Comparison of ENCODE assay signal across 9 cellular contexts in the genomic region with DNA sequence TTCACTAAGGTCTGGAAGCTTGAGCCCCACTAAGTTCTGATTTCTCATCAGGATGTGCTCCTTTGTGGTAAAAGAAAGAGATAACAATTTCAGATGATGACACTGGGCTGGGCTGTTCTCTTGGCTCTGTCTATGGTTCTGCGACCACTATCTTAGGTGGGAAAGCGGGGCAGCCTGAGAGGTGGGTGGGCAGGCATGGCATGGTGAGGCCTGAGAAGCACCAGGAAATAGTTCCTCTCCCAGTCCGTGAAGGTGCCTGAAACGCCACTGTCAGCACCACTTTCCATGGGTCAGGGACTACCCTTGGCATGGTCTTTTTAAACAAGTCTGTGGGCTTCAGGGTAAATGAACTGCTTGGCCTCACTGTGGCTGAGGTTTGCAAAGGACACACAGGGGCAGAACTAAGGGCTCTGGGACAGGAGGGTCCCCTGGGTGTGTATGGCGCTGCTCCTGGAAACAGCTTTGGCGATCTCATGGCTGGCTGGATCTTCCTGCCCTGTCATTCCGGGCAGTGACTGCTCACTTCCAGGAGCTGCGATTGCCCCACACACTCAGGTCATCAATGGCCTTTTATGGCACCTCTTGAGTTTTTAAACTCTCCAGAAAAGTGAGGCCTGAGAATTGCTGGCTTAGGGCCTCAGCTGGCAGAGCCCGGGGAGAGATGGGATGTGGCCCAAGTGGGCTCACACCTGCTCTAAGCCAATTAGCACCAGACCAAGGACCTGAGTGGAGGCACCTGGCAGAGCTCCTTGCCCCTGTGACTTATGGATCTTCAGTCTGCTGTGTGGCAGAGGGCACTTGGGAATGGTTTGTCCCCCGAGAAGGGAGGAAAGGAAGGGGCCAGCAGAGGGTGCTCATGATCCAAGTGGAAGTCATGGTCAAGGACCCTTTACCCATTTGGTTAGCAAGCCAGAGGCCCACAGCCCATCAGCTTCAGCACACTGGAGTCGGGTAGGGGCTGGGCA. TPM values are rescaled to one million over a fixed set of nuclear protein-coding genes. Genes with fewer than 3 reads are reported as not detected.
DNase-seq lines count a peak whose midpoint lies in the region; ATAC-seq and TF ChIP-seq lines count a peak whose summit lies in the region.
"Had no signal": no experiment of that assay in that cellular context is flagged by ENCODE, and none has a peak within 500 bp of the region (broad histone marks: within the 10 kb centered on the region; RNA-seq: fewer than 3 reads in every experiment).

No MANE protein-coding gene starts in this region.

- H3K27me3 ChIP-seq in layer of hippocampus (ENCODE audit: control insufficient read depth, insufficient read depth, low read length) (no peaks in the 10 kb centered on the region), upper lobe of right lung (no peaks in the 10 kb centered on the region)

- H3K9me3 ChIP-seq in upper lobe of right lung: no peaks in the 10 kb centered on the region

- peak; percentile 81 for ATAC-seq in upper lobe of right lung

- peaks cover 13% of the 10 kb centered on the region for H3K4me1 ChIP-seq in upper lobe of right lung

- H3K27ac ChIP-seq in adipose tissue (ENCODE audit: low read depth, low read length) (peak overlapping the region; percentile 31), layer of hippocampus (ENCODE audit: low read depth, low read length) (peak overlapping the region; percentile 53), upper lobe of right lung (peak overlapping the region; percentile 63)

- 76 to 84% (median 82%) methylated on average over 11 of the region's 11 CpGs for WGBS in adipose tissue, 3 donors

- no peaks in the 10 kb centered on the region for H3K36me3 ChIP-seq in upper lobe of right lung

- DNase-seq in NCI-H446 (lab: John Stamatoyannopoulos, UW) (peak; percentile 9 to 24), NCI-H446 treated with DMSO at 0.1 percent for 48 hours (lab: John Stamatoyannopoulos, UW) (no peak), NCI-H1092 (lab: John Stamatoyannopoulos, UW) (peak; percentile 55), upper lobe of right lung (peak; percentile 86), CD1c-positive myeloid dendritic cell (ENCODE audit: extremely low spot score) (no peak)
- DNase-seq in stimulated activated CD4-positive, alpha-beta T cell treated with anti-CD3 and anti-CD28 coated beads, Interleukin-12 subunit alpha, Interleukin-12 subunit beta, amount 100 ng/mL, for 4 hours: no peak
- DNase-seq: activated T-cell treated with anti-CD3 and anti-CD28 coated beads, Interleukin-2, amount 50 U/mL, for 4 hours had no signal

- TF ChIP-seq CTCF in upper lobe of right lung (IDR thresholded peaks at IDR 0.05): peak; percentile 51

- no peak overlapping the region for H3K4me3 ChIP-seq in upper lobe of right lung

- intact Hi-C loops in upper lobe of right lung (cut with DNase I): no loop called here

RNA-seq across cellular contexts. Expression of gene LYVE1, which starts 55.6 kb away (rescaled TPM):
- polyA plus RNA-seq in adipose tissue: 100 to 1,000 TPM in 2 of 3 donors, 10 to 100 TPM in 1; 12.3 to 113 (median 112) TPM
- 108 TPM for total RNA-seq in upper lobe of right lung

Comparison
In these comparisons a context has a peak if more than half of its experiments do, and no peak if none do; other contexts are left out.
1. DNase-seq: peak in NCI-H446 (2 of 2), NCI-H1092 (single experiment) and upper lobe of right lung (single experiment); none in NCI-H446 treated with DMSO at 0.1 percent for 48 hours (single experiment), CD1c-positive myeloid dendritic cell (single experiment) and stimulated activated CD4-positive, alpha-beta T cell treated with anti-CD3 and anti-CD28 coated beads, Interleukin-12 subunit alpha, Interleukin-12 subunit beta, amount 100 ng/mL, for 4 hours (single experiment).
2. Peak in every context shown above with its lines, with median percentiles within 50 percentile points of each other: H3K27ac ChIP-seq.